9 cellular contexts compared by ENCODE assay signal in genomic region chr2:178700922-178701342, GRCh38.
DNase-seq lines count a peak whose midpoint lies in the region; ATAC-seq and TF ChIP-seq lines count a peak whose summit lies in the region.
"Had no signal": no experiment of that assay in that cellular context is flagged by ENCODE, and none has a peak within 500 bp of the region (broad histone marks: within the 10 kb centered on the region; RNA-seq: fewer than 3 reads in every experiment).

No MANE protein-coding gene starts in this region.

- H3K4me3 Mint-ChIP-seq in activated T-cell treated with anti-CD3 and anti-CD28 coated beads, Interleukin-2, amount 50 U/mL, for 4 hours, result no peak overlapping the region
- H3K4me3 Mint-ChIP-seq: dendritic cell treated with granulocyte-macrophage colony-stimulating factor and Interleukin-4, amounts not matched to agents 40 ng/mL and 50 ng/mL, for 4 days had no signal

- H3K4me3 ChIP-seq in heart right ventricle (no peak overlapping the region), mesendoderm (ENCODE audit: low read length) (no peak overlapping the region)

- no peaks in the 10 kb centered on the region for H3K9me3 Mint-ChIP-seq in activated T-cell treated with anti-CD3 and anti-CD28 coated beads, Interleukin-2, amount 50 U/mL, for 4 hours
- H3K9me3 Mint-ChIP-seq: dendritic cell treated with granulocyte-macrophage colony-stimulating factor and Interleukin-4, amounts not matched to agents 40 ng/mL and 50 ng/mL, for 4 days had no signal

- H3K9me3 ChIP-seq in heart right ventricle, result no peaks in the 10 kb centered on the region

- intact Hi-C loops in heart right ventricle (cut with DNase I), result no loop called here
- intact Hi-C loops in left ventricle myocardium superior (cut with micrococcal nuclease), result no loop called here

- H2AK5ac ChIP-seq in mesendoderm (ENCODE audit: low read length), result no peak overlapping the region

- peaks cover 0 to 10% (median 0%) of the 10 kb centered on the region in 9 donors for H3K4me1 ChIP-seq in heart right ventricle
- H3K4me1 ChIP-seq in mesendoderm (ENCODE audit: control insufficient read depth, low read depth, low read length), result no peaks in the 10 kb centered on the region

- DNase-seq in heart right ventricle (no peak), left ventricle myocardium superior (no peak), Kasumi-1 (lab: John Stamatoyannopoulos, UW) (peak; percentile 63 to 75), astrocyte of the hippocampus (ENCODE audit: low read depth, low spot score) (peak; percentile 16), mesendoderm (peak; percentile 29)
- DNase-seq in activated T-cell treated with anti-CD3 and anti-CD28 coated beads, Interleukin-2, amount 50 U/mL, for 4 hours, result no peak

- H3K79me2 ChIP-seq in mesendoderm (ENCODE audit: control insufficient read depth, insufficient read depth, low read length), result no peaks in the 10 kb centered on the region

- no peak overlapping the region for H3K23ac ChIP-seq in mesendoderm (ENCODE audit: low read length)

- H3K4ac ChIP-seq in mesendoderm (ENCODE audit: low read depth, low read length), result no peak overlapping the region

- H2BK5ac ChIP-seq in mesendoderm (ENCODE audit: low read length), result no peak overlapping the region

- peaks cover 1% of the 10 kb centered on the region for H3K4me1 Mint-ChIP-seq in activated T-cell treated with anti-CD3 and anti-CD28 coated beads, Interleukin-2, amount 50 U/mL, for 4 hours (ENCODE audit: low read depth)

- H3K27me3 ChIP-seq in heart right ventricle (no peaks in the 10 kb centered on the region), mesendoderm (ENCODE audit: insufficient read depth, low read length, poor library complexity) (no peaks in the 10 kb centered on the region)

- H3K9ac ChIP-seq in mesendoderm (ENCODE audit: low read length), result no peak overlapping the region

- no peak overlapping the region for H3K56ac ChIP-seq in mesendoderm (ENCODE audit: low read length)

- no peak overlapping the region for H4K8ac ChIP-seq in mesendoderm (ENCODE audit: low read depth, low read length)

- TF ChIP-seq CTCF in heart right ventricle (IDR thresholded peaks at IDR 0.05), result peak; percentile 65 to 86 (median 80)

- H3K27me3 Mint-ChIP-seq in activated T-cell treated with anti-CD3 and anti-CD28 coated beads, Interleukin-2, amount 50 U/mL, for 4 hours (ENCODE audit: low read depth), result no peaks in the 10 kb centered on the region
- H3K27me3 Mint-ChIP-seq: dendritic cell treated with granulocyte-macrophage colony-stimulating factor and Interleukin-4, amounts not matched to agents 40 ng/mL and 50 ng/mL, for 4 days had no signal

- no peak overlapping the region for H2BK120ac ChIP-seq in mesendoderm (ENCODE audit: low read depth, low read length)

- H3K36me3 ChIP-seq in heart right ventricle (peaks cover 0 to 94% (median 20%) of the 10 kb centered on the region in 9 donors), mesendoderm (ENCODE audit: control insufficient read depth, insufficient read depth, low read length) (no peaks in the 10 kb centered on the region)

- ATAC-seq in heart right ventricle (no peak), left ventricle myocardium superior (no peak), HG03571 (IDR thresholded peaks at IDR 0.05; ENCODE audit: unreplicated experiment) (no peak), GM19463 (IDR thresholded peaks at IDR 0.05; ENCODE audit: unreplicated experiment) (no peak)
- ATAC-seq in activated T-cell treated with anti-CD3 and anti-CD28 coated beads, Interleukin-2, amount 50 U/mL, for 4 hours, result no peak

- no peak overlapping the region for H4K5ac ChIP-seq in mesendoderm (ENCODE audit: low read length)

- 54 to 60% methylated on average over 9 of the region's 9 CpGs for WGBS in heart right ventricle, 2 donors
- no CpG with 5 or more reads among the region's 9 CpGs for WGBS in mesendoderm (ENCODE audit: extremely low coverage, insufficient coverage, low lambda C conversion rate)

- peaks cover 4% of the 10 kb centered on the region for H3K36me3 Mint-ChIP-seq in activated T-cell treated with anti-CD3 and anti-CD28 coated beads, Interleukin-2, amount 50 U/mL, for 4 hours (ENCODE audit: insufficient read depth)

- H3K18ac ChIP-seq in mesendoderm (ENCODE audit: low read length), result no peak overlapping the region

- H3K4me2 ChIP-seq in mesendoderm (ENCODE audit: low read length), result no peak overlapping the region

- H3K27ac ChIP-seq in heart right ventricle, result no peak overlapping the region
- no peak overlapping the region for H3K27ac ChIP-seq in mesendoderm (ENCODE audit: low read depth, low read length)

- H2BK15ac ChIP-seq in mesendoderm (replicated peaks; ENCODE audit: low read depth), result no peak overlapping the region

- H3K79me1 ChIP-seq in mesendoderm (ENCODE audit: low read length), result no peaks in the 10 kb centered on the region

Comparison
In these comparisons a context has a peak if more than half of its experiments do, and no peak if none do; other contexts are left out.
1. DNase-seq: peak in Kasumi-1 (2 of 2), astrocyte of the hippocampus (single experiment) and mesendoderm (single experiment); none in heart right ventricle (0 of 2), left ventricle myocardium superior (single experiment) and activated T-cell treated with anti-CD3 and anti-CD28 coated beads, Interleukin-2, amount 50 U/mL, for 4 hours (single experiment).